In genomic region chr18:39939209-39939608, GRCh38 we compare ENCODE assay signal across 17 cellular contexts.
DNase-seq lines count a peak whose midpoint lies in the region; ATAC-seq, FAIRE-seq and TF ChIP-seq lines count a peak whose summit lies in the region.
"Had no signal": no experiment of that assay in that cellular context is flagged by ENCODE, and none has a peak within 500 bp of the region (broad histone marks: within the 10 kb centered on the region; RNA-seq: fewer than 3 reads in every experiment).

No MANE protein-coding gene starts in this region.

- TF ChIP-seq CTCF in KMS-11 (conservative IDR thresholded peaks at IDR 0.05; ENCODE audit: low read depth, low read length) (no peak), OCI-LY3 (IDR thresholded peaks at IDR 0.05; ENCODE audit: low read depth, low read length) (no peak), GM12878 (IDR thresholded peaks at IDR 0.05 in 2 of 3, conservative IDR thresholded peaks at IDR 0.05 in 1 of 3; ENCODE audit: control insufficient read depth in 2 of 3, extremely low read depth in 1 of 3, insufficient read depth in 1 of 3, low read depth in 3 of 3, low read length in 3 of 3) (no peak), thyroid gland (IDR thresholded peaks at IDR 0.05) (no peak), chondrocyte (IDR thresholded peaks at IDR 0.05) (no peak)

- RAD21 ChIA-PET in GM12878 (lab: Charles Lee; ENCODE audit: unreplicated experiment): interaction anchor here (1.2 kb wide), 1 partner anchor 8 kb away, joined by 3 read pairs; no protein-coding TSS in a partner anchor

- peaks cover 3% of the 10 kb centered on the region for H3K27me3 Mint-ChIP-seq in chondrocyte (ENCODE audit: low read depth)

- no peak overlapping the region for H3K4me3 Mint-ChIP-seq in chondrocyte (ENCODE audit: unreplicated experiment)
- H3K4me3 Mint-ChIP-seq: CD8-positive, alpha-beta T cell had no signal

- H3K9me3 ChIP-seq in OCI-LY3 (ENCODE audit: insufficient read depth, low read length) (no peaks in the 10 kb centered on the region), GM12878 (replicated peaks; ENCODE audit: control insufficient read depth, insufficient read depth, low read length) (no peaks in the 10 kb centered on the region), thyroid gland (no peaks in the 10 kb centered on the region)
- H3K9me3 ChIP-seq: BLaER1, HAP-1 had no signal

- H3K4me2 ChIP-seq in KMS-11 (peak overlapping the region; percentile 60), OCI-LY3 (ENCODE audit: low read length) (peak overlapping the region; percentile 5; the same call in 1 of the 2 replicates), GM12878 (ENCODE audit: control insufficient read depth, insufficient read depth) (no peak overlapping the region)
- H3K4me2 ChIP-seq: BLaER1 had no signal

- no peaks in the 10 kb centered on the region for H3K27me3 ChIP-seq in KMS-11 (ENCODE audit: insufficient read depth, low read depth)
- H3K27me3 ChIP-seq in OCI-LY3 (ENCODE audit: low read depth, low read length): no peaks in the 10 kb centered on the region
- no peaks in the 10 kb centered on the region for H3K27me3 ChIP-seq in GM12878 (replicated peaks in 1 of 2; ENCODE audit: control insufficient read depth in 2 of 2, insufficient read depth in 2 of 2, low read length in 1 of 2)
- no peaks in the 10 kb centered on the region for H3K27me3 ChIP-seq in thyroid gland
- H3K27me3 ChIP-seq: BLaER1 had no signal

- POLR2A ChIA-PET in GM12878 (lab: Charles Lee): interaction anchor here (0.6 kb wide), 1 partner anchor 159 kb away, joined by 3 read pairs; no protein-coding TSS in a partner anchor

- H2AFZ ChIP-seq in KMS-11 (ENCODE audit: low read depth): peak overlapping the region; percentile 28; the same call in 1 of the 2 replicates
- no peak overlapping the region for H2AFZ ChIP-seq in OCI-LY3 (ENCODE audit: low read depth, low read length)
- no peak overlapping the region for H2AFZ ChIP-seq in GM12878 (ENCODE audit: control insufficient read depth, low read depth, low read length)
- H2AFZ ChIP-seq: GM23248 had no signal

- SMC1A ChIA-PET in GM12878 (lab: Charles Lee; ENCODE audit: uncharacterized antibody, unreplicated experiment): interaction anchor here (0.7 kb wide), 1 partner anchor 67 kb away, joined by 3 read pairs; no protein-coding TSS in a partner anchor

- peak overlapping the region; percentile 67 for H3K27ac ChIP-seq in KMS-11
- no peak overlapping the region for H3K27ac ChIP-seq in OCI-LY3 (ENCODE audit: low read length)
- H3K27ac ChIP-seq in GM12878 (ENCODE audit: control insufficient read depth, insufficient read depth): no peak overlapping the region
- H3K27ac ChIP-seq in thyroid gland: peak overlapping the region in 2 of 3 donors; percentile 18 to 50
- H3K27ac ChIP-seq: BLaER1, GM23248 had no signal

- in situ Hi-C loops in GM12878 (cut with MboI): no loop called here

- no peak for TF ChIP-seq RAD21 in GM12878 (IDR thresholded peaks at IDR 0.05; ENCODE audit: insufficient read depth, low read depth, low read length)

- DNase-seq in GM12878 (ENCODE audit: low read depth, low spot score) (no peak), thyroid gland (no peak), chondrocyte (ENCODE audit: low spot score) (no peak)
- DNase-seq: 8988T; Calu3; CD8-positive, alpha-beta T cell; DMS79 treated with DMSO at 0.1 percent for 48 hours; GF-D8; GM23248 had no signal

- H3K36me3 ChIP-seq in KMS-11 (ENCODE audit: insufficient read depth) (no peaks in the 10 kb centered on the region), OCI-LY3 (replicated peaks; ENCODE audit: low read depth, low read length) (no peaks in the 10 kb centered on the region), GM12878 (ENCODE audit: control insufficient read depth in 2 of 2, insufficient read depth in 2 of 2, low read length in 1 of 2) (no peaks in the 10 kb centered on the region), thyroid gland (no peaks in the 10 kb centered on the region)
- H3K36me3 ChIP-seq: BLaER1, HAP-1 had no signal

- CTCF ChIA-PET in GM12878 (lab: Yijun Ruan, JAX): no interaction called here

- H3K4me1 Mint-ChIP-seq in chondrocyte (ENCODE audit: low read depth): no peaks in the 10 kb centered on the region

- TF ChIP-seq POLR2A in GM12878 (IDR thresholded peaks at IDR 0.05; ENCODE audit: low read depth, low read length) (no peak), thyroid gland (IDR thresholded peaks at IDR 0.05) (no peak)

- ATAC-seq in GM12878 (peak; percentile 54), GM18909 (IDR thresholded peaks at IDR 0.05; ENCODE audit: poor library complexity, unreplicated experiment) (no peak), GM21825 (IDR thresholded peaks at IDR 0.05; ENCODE audit: unreplicated experiment) (no peak)
- ATAC-seq: CD8-positive, alpha-beta T cell; HepG2 had no signal

- TF ChIP-seq EP300 in GM12878 (IDR thresholded peaks at IDR 0.05; ENCODE audit: borderline replicate concordance in 1 of 2, control insufficient read depth in 1 of 2, low read depth in 2 of 2, low read length in 2 of 2): no peak

- no TSS peak for BruUV-seq in GM12878 (replicated peaks; lab: Mats Ljungman, UMichigan)

- no peak for FAIRE-seq in GM12878 (lab: Jason Lieb, UNC)
- FAIRE-seq: GM19239, HepG2 had no signal

- WGBS in GM12878 (ENCODE audit: insufficient coverage, insufficient replicate concordance, low lambda C conversion rate, missing lambda C conversion rate): 11% methylated on average over 3 of the region's 3 CpGs
- 71 to 79% methylated on average over 3 of the region's 3 CpGs for WGBS in thyroid gland, 2 donors

- no peaks in the 10 kb centered on the region for H4K20me1 ChIP-seq in KMS-11 (ENCODE audit: insufficient read depth)
- no peaks in the 10 kb centered on the region for H4K20me1 ChIP-seq in OCI-LY3 (ENCODE audit: insufficient read depth, low read length)
- no peaks in the 10 kb centered on the region for H4K20me1 ChIP-seq in GM12878 (ENCODE audit: control insufficient read depth, insufficient read depth)
- H4K20me1 ChIP-seq: BLaER1 had no signal

- no peak overlapping the region for H3K27ac Mint-ChIP-seq in chondrocyte (ENCODE audit: unreplicated experiment)
- H3K27ac Mint-ChIP-seq: CD8-positive, alpha-beta T cell had no signal

- H3K36me3 Mint-ChIP-seq in chondrocyte (ENCODE audit: low read depth): no peaks in the 10 kb centered on the region
- H3K36me3 Mint-ChIP-seq: CD8-positive, alpha-beta T cell had no signal

- H3K4me1 ChIP-seq in KMS-11 (ENCODE audit: low read depth, poor library complexity, severe bottlenecking): peaks cover 72% of the 10 kb centered on the region
- H3K4me1 ChIP-seq in OCI-LY3 (ENCODE audit: low read length): peaks cover 25% of the 10 kb centered on the region
- H3K4me1 ChIP-seq in GM12878 (ENCODE audit: control insufficient read depth, insufficient read depth, low read length): no peaks in the 10 kb centered on the region
- no peaks in the 10 kb centered on the region for H3K4me1 ChIP-seq in thyroid gland
- H3K4me1 ChIP-seq: BLaER1, HAP-1 had no signal

- H3K9ac ChIP-seq in KMS-11: peak overlapping the region; percentile 56
- no peak overlapping the region for H3K9ac ChIP-seq in OCI-LY3 (ENCODE audit: low read length)
- H3K9ac ChIP-seq in GM12878 (ENCODE audit: control insufficient read depth, insufficient read depth, low read length): no peak overlapping the region
- H3K9ac ChIP-seq: BLaER1, GM23248 had no signal

- H3K79me2 ChIP-seq in KMS-11 (ENCODE audit: insufficient read depth, low read depth): peaks cover 23% of the 10 kb centered on the region; the same call in 1 of the 2 replicates
- H3K79me2 ChIP-seq in OCI-LY3 (ENCODE audit: low read length): no peaks in the 10 kb centered on the region
- no peaks in the 10 kb centered on the region for H3K79me2 ChIP-seq in GM12878 (ENCODE audit: control insufficient read depth, insufficient read depth, low read length)

- no peaks in the 10 kb centered on the region for H3K9me3 Mint-ChIP-seq in chondrocyte (ENCODE audit: low read depth)

- intact Hi-C loops in GM12878 (cut with micrococcal nuclease; ENCODE audit: unreplicated experiment) (no loop called here), thyroid gland (cut with DNase I) (no loop called here)

- H3K4me3 ChIP-seq in KMS-11 (IDR thresholded peaks at IDR 0.05; ENCODE audit: insufficient read depth, low read depth, low read length): no peak overlapping the region
- no peak overlapping the region for H3K4me3 ChIP-seq in OCI-LY3 (ENCODE audit: low read length)
- no peak overlapping the region for H3K4me3 ChIP-seq in GM12878
- H3K4me3 ChIP-seq in thyroid gland (replicated peaks in 1 of 3): no peak overlapping the region
- H3K4me3 ChIP-seq: BLaER1, GM23248, HAP-1 had no signal

TF ChIP-seq in GM12878, 131 proteins besides CTCF, POLR2A, EP300 and RAD21:
- TF ChIP-seq YY1 (IDR thresholded peaks at IDR 0.05; ENCODE audit: low read depth, low read length) (no peak), SMARCA5 (IDR thresholded peaks at IDR 0.05) (no peak), MXI1 (IDR thresholded peaks at IDR 0.05; ENCODE audit: low read depth, low read length) (no peak), BCLAF1 (IDR thresholded peaks at IDR 0.05) (no peak), NFYA (IDR thresholded peaks at IDR 0.05; ENCODE audit: borderline replicate concordance, low read depth, low read length) (no peak), CBX5 (IDR thresholded peaks at IDR 0.05; ENCODE audit: low read depth) (no peak)

Comparison
In these comparisons a context has a peak if more than half of its experiments do, and no peak if none do; other contexts are left out.
1. H3K27ac ChIP-seq: peak in KMS-11 (single experiment) and thyroid gland (2 of 3); none in OCI-LY3 (single experiment) and GM12878 (single experiment).